Comparison of ENCODE assay signal across 1 cellular context in the genomic region with DNA sequence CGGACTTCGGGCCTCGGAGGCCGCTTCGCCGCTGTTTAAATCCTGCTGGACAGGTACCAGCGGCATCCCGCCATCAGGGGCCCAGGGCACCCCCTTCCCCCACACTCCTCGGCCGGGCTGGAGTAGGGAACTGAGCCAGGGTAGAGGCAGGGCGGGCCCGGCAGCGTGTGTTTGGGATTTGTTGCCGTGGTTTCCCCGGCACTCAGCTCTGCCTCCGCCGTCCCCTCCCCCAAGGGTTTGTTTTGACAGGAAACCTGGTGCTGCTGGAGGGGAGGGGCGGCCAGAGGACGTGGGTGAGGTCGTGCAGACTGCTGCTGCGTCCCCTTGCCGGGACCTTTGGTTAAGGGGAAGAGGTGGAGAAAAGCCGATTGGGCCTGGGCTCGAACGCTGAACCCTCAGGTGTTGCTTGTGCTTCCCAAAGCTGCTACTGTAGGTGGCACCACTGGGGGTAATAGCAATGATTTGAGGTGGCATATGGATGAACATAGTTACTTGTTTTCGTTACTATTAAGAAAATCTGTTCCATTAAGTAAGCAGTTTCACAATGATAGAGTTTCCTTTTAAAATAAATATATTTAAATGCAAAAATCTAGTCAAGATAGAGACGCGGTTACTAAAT.
TF ChIP-seq lines count a peak whose summit lies in the region.

No MANE protein-coding gene starts in this region.

TF ChIP-seq in HEK293, 187 proteins besides CTCF, POLR2A, EP300 and RAD21 (continued from another document and continues in another):
- TF ChIP-seq, protein P1, sequence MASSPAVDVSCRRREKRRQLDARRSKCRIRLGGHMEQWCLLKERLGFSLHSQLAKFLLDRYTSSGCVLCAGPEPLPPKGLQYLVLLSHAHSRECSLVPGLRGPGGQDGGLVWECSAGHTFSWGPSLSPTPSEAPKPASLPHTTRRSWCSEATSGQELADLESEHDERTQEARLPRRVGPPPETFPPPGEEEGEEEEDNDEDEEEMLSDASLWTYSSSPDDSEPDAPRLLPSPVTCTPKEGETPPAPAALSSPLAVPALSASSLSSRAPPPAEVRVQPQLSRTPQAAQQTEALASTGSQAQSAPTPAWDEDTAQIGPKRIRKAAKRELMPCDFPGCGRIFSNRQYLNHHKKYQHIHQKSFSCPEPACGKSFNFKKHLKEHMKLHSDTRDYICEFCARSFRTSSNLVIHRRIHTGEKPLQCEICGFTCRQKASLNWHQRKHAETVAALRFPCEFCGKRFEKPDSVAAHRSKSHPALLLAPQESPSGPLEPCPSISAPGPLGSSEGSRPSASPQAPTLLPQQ (tag by site-specific recombination; IDR thresholded peaks at IDR 0.05): peak; percentile 76
- TF ChIP-seq SALL2 (tag by site-specific recombination; IDR thresholded peaks at IDR 0.05; ENCODE audit: borderline replicate concordance) (no peak), ZFP37 (tag by site-specific recombination; IDR thresholded peaks at IDR 0.05) (0 out of 2 replicates have a peak, but pooled peaks have one; percentile 29), ZNF341 (tag by site-specific recombination; IDR thresholded peaks at IDR 0.05; ENCODE audit: low read depth) (peak; percentile 50), KLF9 (tag by site-specific recombination; IDR thresholded peaks at IDR 0.05; ENCODE audit: low read depth) (peak; percentile 50), ZNF558 (tag by site-specific recombination; IDR thresholded peaks at IDR 0.05) (no peak), ZNF280D (tag by site-specific recombination; IDR thresholded peaks at IDR 0.05) (no peak), ZNF175 (tag by site-specific recombination; IDR thresholded peaks at IDR 0.05) (no peak), ZNF600 (tag by site-specific recombination; IDR thresholded peaks at IDR 0.05) (no peak; the same call in none of the 2 replicates), ZNF501 (tag by site-specific recombination; IDR thresholded peaks at IDR 0.05) (no peak; the same call in 1 of the 2 replicates), GLIS2 (tag by site-specific recombination; IDR thresholded peaks at IDR 0.05) (peak; percentile 46), EGR2 (tag by site-specific recombination; IDR thresholded peaks at IDR 0.05; ENCODE audit: low read depth) (peak; percentile 66), ZNF37A (tag by site-specific recombination; IDR thresholded peaks at IDR 0.05) (no peak), ZNF274 (IDR thresholded peaks at IDR 0.05; ENCODE audit: low read length) (no peak), ZNF274 (tag by site-specific recombination; IDR thresholded peaks at IDR 0.05; ENCODE audit: borderline replicate concordance) (no peak), SCRT2 (tag by site-specific recombination; IDR thresholded peaks at IDR 0.05) (0 out of 2 replicates have a peak, but pooled peaks have one; percentile 35), ZNF16 (tag by site-specific recombination; IDR thresholded peaks at IDR 0.05; ENCODE audit: low read depth) (no peak), ZFHX2 (tag by site-specific recombination; conservative IDR thresholded peaks at IDR 0.05) (peak; percentile 72), ZNF211 (tag by site-specific recombination; IDR thresholded peaks at IDR 0.05; ENCODE audit: low read depth) (no peak), GLIS1 (tag by site-specific recombination; IDR thresholded peaks at IDR 0.05) (peak; percentile 47), ZNF530 (tag by site-specific recombination; IDR thresholded peaks at IDR 0.05; ENCODE audit: low read depth) (no peak), ZNF354C (tag by site-specific recombination; IDR thresholded peaks at IDR 0.05; ENCODE audit: borderline replicate concordance, low read depth) (no peak), SCRT1 (tag by site-specific recombination; IDR thresholded peaks at IDR 0.05; ENCODE audit: borderline replicate concordance) (no peak), HIC1 (tag by site-specific recombination; IDR thresholded peaks at IDR 0.05) (0 out of 2 replicates have a peak, but pooled peaks have one; percentile 24), ZNF391 (tag by site-specific recombination; IDR thresholded peaks at IDR 0.05; ENCODE audit: borderline replicate concordance, low read depth) (no peak), ZNF529 (tag by site-specific recombination; IDR thresholded peaks at IDR 0.05; ENCODE audit: insufficient replicate concordance) (no peak), ZNF701 (tag by site-specific recombination; IDR thresholded peaks at IDR 0.05) (no peak), KLF1 (tag by site-specific recombination; IDR thresholded peaks at IDR 0.05) (peak; percentile 86), ZNF560 (tag by site-specific recombination; IDR thresholded peaks at IDR 0.05; ENCODE audit: borderline replicate concordance) (no peak), ZNF266 (tag by site-specific recombination; IDR thresholded peaks at IDR 0.05; ENCODE audit: low read depth) (no peak), BCL11B (tag by site-specific recombination; IDR thresholded peaks at IDR 0.05; ENCODE audit: low read depth) (no peak)
- TF ChIP-seq, protein P2, sequence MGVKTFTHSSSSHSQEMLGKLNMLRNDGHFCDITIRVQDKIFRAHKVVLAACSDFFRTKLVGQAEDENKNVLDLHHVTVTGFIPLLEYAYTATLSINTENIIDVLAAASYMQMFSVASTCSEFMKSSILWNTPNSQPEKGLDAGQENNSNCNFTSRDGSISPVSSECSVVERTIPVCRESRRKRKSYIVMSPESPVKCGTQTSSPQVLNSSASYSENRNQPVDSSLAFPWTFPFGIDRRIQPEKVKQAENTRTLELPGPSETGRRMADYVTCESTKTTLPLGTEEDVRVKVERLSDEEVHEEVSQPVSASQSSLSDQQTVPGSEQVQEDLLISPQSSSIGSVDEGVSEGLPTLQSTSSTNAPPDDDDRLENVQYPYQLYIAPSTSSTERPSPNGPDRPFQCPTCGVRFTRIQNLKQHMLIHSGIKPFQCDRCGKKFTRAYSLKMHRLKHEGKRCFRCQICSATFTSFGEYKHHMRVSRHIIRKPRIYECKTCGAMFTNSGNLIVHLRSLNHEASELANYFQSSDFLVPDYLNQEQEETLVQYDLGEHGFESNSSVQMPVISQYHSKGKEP (tag by site-specific recombination; IDR thresholded peaks at IDR 0.05): no peak
- TF ChIP-seq, protein P3, sequence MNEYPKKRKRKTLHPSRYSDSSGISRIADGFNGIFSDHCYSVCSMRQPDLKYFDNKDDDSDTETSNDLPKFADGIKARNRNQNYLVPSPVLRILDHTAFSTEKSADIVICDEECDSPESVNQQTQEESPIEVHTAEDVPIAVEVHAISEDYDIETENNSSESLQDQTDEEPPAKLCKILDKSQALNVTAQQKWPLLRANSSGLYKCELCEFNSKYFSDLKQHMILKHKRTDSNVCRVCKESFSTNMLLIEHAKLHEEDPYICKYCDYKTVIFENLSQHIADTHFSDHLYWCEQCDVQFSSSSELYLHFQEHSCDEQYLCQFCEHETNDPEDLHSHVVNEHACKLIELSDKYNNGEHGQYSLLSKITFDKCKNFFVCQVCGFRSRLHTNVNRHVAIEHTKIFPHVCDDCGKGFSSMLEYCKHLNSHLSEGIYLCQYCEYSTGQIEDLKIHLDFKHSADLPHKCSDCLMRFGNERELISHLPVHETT (tag by site-specific recombination; IDR thresholded peaks at IDR 0.05): no peak
- TF ChIP-seq, protein P4, sequence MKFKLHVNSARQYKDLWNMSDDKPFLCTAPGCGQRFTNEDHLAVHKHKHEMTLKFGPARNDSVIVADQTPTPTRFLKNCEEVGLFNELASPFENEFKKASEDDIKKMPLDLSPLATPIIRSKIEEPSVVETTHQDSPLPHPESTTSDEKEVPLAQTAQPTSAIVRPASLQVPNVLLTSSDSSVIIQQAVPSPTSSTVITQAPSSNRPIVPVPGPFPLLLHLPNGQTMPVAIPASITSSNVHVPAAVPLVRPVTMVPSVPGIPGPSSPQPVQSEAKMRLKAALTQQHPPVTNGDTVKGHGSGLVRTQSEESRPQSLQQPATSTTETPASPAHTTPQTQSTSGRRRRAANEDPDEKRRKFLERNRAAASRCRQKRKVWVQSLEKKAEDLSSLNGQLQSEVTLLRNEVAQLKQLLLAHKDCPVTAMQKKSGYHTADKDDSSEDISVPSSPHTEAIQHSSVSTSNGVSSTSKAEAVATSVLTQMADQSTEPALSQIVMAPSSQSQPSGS (tag by site-specific recombination; IDR thresholded peaks at IDR 0.05; ENCODE audit: low read depth): no peak
- TF ChIP-seq, protein P5, sequence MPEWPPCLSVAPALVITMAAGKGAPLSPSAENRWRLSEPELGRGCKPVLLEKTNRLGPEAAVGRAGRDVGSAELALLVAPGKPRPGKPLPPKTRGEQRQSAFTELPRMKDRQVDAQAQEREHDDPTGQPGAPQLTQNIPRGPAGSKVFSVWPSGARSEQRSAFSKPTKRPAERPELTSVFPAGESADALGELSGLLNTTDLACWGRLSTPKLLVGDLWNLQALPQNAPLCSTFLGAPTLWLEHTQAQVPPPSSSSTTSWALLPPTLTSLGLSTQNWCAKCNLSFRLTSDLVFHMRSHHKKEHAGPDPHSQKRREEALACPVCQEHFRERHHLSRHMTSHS (tag by site-specific recombination; IDR thresholded peaks at IDR 0.05): no peak
- TF ChIP-seq, protein P6, sequence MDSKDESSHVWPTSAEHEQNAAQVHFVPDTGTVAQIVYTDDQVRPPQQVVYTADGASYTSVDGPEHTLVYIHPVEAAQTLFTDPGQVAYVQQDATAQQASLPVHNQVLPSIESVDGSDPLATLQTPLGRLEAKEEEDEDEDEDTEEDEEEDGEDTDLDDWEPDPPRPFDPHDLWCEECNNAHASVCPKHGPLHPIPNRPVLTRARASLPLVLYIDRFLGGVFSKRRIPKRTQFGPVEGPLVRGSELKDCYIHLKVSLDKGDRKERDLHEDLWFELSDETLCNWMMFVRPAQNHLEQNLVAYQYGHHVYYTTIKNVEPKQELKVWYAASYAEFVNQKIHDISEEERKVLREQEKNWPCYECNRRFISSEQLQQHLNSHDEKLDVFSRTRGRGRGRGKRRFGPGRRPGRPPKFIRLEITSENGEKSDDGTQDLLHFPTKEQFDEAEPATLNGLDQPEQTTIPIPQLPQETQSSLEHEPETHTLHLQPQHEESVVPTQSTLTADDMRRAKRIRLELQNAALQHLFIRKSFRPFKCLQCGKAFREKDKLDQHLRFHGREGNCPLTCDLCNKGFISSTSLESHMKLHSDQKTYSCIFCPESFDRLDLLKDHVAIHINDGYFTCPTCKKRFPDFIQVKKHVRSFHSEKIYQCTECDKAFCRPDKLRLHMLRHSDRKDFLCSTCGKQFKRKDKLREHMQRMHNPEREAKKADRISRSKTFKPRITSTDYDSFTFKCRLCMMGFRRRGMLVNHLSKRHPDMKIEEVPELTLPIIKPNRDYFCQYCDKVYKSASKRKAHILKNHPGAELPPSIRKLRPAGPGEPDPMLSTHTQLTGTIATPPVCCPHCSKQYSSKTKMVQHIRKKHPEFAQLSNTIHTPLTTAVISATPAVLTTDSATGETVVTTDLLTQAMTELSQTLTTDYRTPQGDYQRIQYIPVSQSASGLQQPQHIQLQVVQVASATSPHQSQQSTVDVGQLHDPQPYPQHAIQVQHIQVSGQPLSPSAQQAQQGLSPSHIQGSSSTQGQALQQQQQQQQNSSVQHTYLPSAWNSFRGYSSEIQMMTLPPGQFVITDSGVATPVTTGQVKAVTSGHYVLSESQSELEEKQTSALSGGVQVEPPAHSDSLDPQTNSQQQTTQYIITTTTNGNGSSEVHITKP (tag by site-specific recombination; IDR thresholded peaks at IDR 0.05): no peak
